ENCODE assay signal across 9 cellular contexts in genomic region chr12:91111366-91112321, GRCh38. TPM values are rescaled to one million over a fixed set of nuclear protein-coding genes. Genes with fewer than 3 reads are reported as not detected.
DNase-seq lines count a peak whose midpoint lies in the region; ATAC-seq, FAIRE-seq and TF ChIP-seq lines count a peak whose summit lies in the region.
"Had no signal": no experiment of that assay in that cellular context is flagged by ENCODE, and none has a peak within 500 bp of the region (broad histone marks: within the 10 kb centered on the region; RNA-seq: fewer than 3 reads in every experiment).

Gene LUM, minus strand, starts transcription at chr12:91111494. Its CDS starts 2,515 bp downstream, at chr12:91108979.

- peak within 1 kb of the TSS; percentile 63 for H2AFZ ChIP-seq in astrocyte (ENCODE audit: low read depth, low read length)

- H3K4me3 ChIP-seq in astrocyte (ENCODE audit: insufficient read depth, low read depth, low read length) = peak within 1 kb of the TSS; percentile 38
- peak within 1 kb of the TSS; percentile 45 to 55 for H3K4me3 ChIP-seq in kidney (ENCODE audit: low read length in 2 of 2)
- H3K4me3 ChIP-seq in skin epidermis = peak within 1 kb of the TSS in 6 of 7 experiments; percentile 4 to 30 (median 21)

- H3K4me1 Mint-ChIP-seq in astrocyte (ENCODE audit: low read depth, unreplicated experiment) = peaks cover 7% of the 10 kb centered on the region

- FAIRE-seq in astrocyte (lab: Jason Lieb, UNC) (peak; percentile 78), kidney (lab: Jason Lieb, UNC) (no peak)

- peaks cover 12% of the 10 kb centered on the region for H3K4me1 ChIP-seq in astrocyte (ENCODE audit: insufficient read depth, low read length)
- H3K4me1 ChIP-seq in kidney (ENCODE audit: control insufficient read depth in 1 of 2, insufficient read depth in 1 of 2, low read depth in 1 of 2, low read length in 2 of 2) = no peaks in the 10 kb centered on the region

- no peaks in the 10 kb centered on the region for H3K27me3 Mint-ChIP-seq in astrocyte (ENCODE audit: low read depth, unreplicated experiment)

- no peaks in the 10 kb centered on the region for H4K20me1 ChIP-seq in astrocyte (ENCODE audit: insufficient read depth, low read length)

- no peaks in the 10 kb centered on the region for H3K27me3 ChIP-seq in astrocyte (ENCODE audit: insufficient read depth, low read length)

- H3K27ac Mint-ChIP-seq in astrocyte (ENCODE audit: unreplicated experiment) = peak within 1 kb of the TSS; percentile 87

- no peak for ATAC-seq in GM18870 (IDR thresholded peaks at IDR 0.05; ENCODE audit: unreplicated experiment)
- no peak for ATAC-seq in activated CD4-positive, CD25-positive, alpha-beta regulatory T cell treated with anti-CD3 and anti-CD28 coated beads, Interleukin-2, amount 50 U/mL, for 24 hours
- ATAC-seq in HG02798 (IDR thresholded peaks at IDR 0.05; ENCODE audit: poor library complexity, unreplicated experiment) = no peak

- intact Hi-C loops in kidney (cut with DNase I) = no loop called here

- peak; percentile 75 for DNase-seq in H4 (ENCODE audit: low spot score)
- peak; percentile 79 for DNase-seq in astrocyte (ENCODE audit: low read depth)
- no peak for DNase-seq in kidney
- DNase-seq in stimulated activated naive CD4-positive, alpha-beta T cell treated with Interleukin-2 at 50 U/mL for 16 hours (lab: John Stamatoyannopoulos, UW) = no peak

- H3K9me3 ChIP-seq in astrocyte (ENCODE audit: insufficient read depth, low read depth, low read length) = no peaks in the 10 kb centered on the region
- H3K9me3 ChIP-seq in kidney (ENCODE audit: control insufficient read depth in 1 of 2, low read length in 2 of 2) = no peaks in the 10 kb centered on the region

- H3K36me3 Mint-ChIP-seq in astrocyte (ENCODE audit: low read depth, unreplicated experiment) = peaks cover 4% of the 10 kb centered on the region

- no peaks in the 10 kb centered on the region for H3K36me3 ChIP-seq in astrocyte (ENCODE audit: insufficient read depth, low read length)
- no peaks in the 10 kb centered on the region for H3K36me3 ChIP-seq in kidney (ENCODE audit: control insufficient read depth in 1 of 2, insufficient read depth in 2 of 2, low read length in 2 of 2)

- TF ChIP-seq CTCF in astrocyte (IDR thresholded peaks at IDR 0.05; ENCODE audit: insufficient read depth, low read depth, low read length) (no peak), kidney (IDR thresholded peaks at IDR 0.05; ENCODE audit: borderline replicate concordance, extremely low read depth, insufficient read depth) (no peak)

- peak within 1 kb of the TSS; percentile 89 for H3K4me3 Mint-ChIP-seq in astrocyte (ENCODE audit: unreplicated experiment)

- H3K9ac ChIP-seq in astrocyte (ENCODE audit: low read length) (peak within 1 kb of the TSS; percentile 51), kidney (ENCODE audit: low read length in 2 of 2) (no peak within 1 kb of the TSS)

- peaks cover 3% of the 10 kb centered on the region for H3K9me3 Mint-ChIP-seq in astrocyte (ENCODE audit: unreplicated experiment)

- H3K79me2 ChIP-seq in astrocyte (ENCODE audit: insufficient read depth, low read length) = no peaks in the 10 kb centered on the region

- peak within 1 kb of the TSS; percentile 73 for H3K4me2 ChIP-seq in astrocyte (ENCODE audit: low read length)

- peak within 1 kb of the TSS; percentile 1 for H3K27ac ChIP-seq in astrocyte (ENCODE audit: low read depth, low read length)
- H3K27ac ChIP-seq in kidney (ENCODE audit: low read depth in 2 of 2, low read length in 2 of 2) = peak within 1 kb of the TSS; percentile 26 to 69
- peak within 1 kb of the TSS in 16 of 21 experiments; percentile 0 to 80 (median 56) for H3K27ac ChIP-seq in skin epidermis

RNA-seq across cellular contexts. Expression of gene LUM, which starts in this region (rescaled TPM):
- total RNA-seq in H4 (2014; rRNA removed; shearing (Covaris generic)) = 485 and 703 TPM in 2 replicates
- total RNA-seq in astrocyte = 76.4 and 128 TPM in 2 replicates
- 185 TPM for total RNA-seq in kidney
- polyA plus RNA-seq in kidney (ENCODE audit: insufficient read depth, low read depth, low replicate concordance) = 102 TPM
- total RNA-seq: T-helper 1 cell treated with Interleukin-12 subunit alpha and Interleukin-12 subunit beta and Interleukin-4 antibody, amounts not matched to agents 30 ng/mL and 1 ng/mL, for 36 hours had no signal

Comparison
In these comparisons a context has a peak if more than half of its experiments do, and no peak if none do; other contexts are left out.
1. DNase-seq: peak in H4 (single experiment) and astrocyte (single experiment); none in kidney (single experiment) and stimulated activated naive CD4-positive, alpha-beta T cell treated with Interleukin-2 at 50 U/mL for 16 hours (single experiment).
2. H3K27ac ChIP-seq: peak in every context shown above with its lines; median percentile 56 in skin epidermis; 48 in kidney; 1 in astrocyte.
3. Peak in every context shown above with its lines, with median percentiles within 50 percentile points of each other: H3K4me3 ChIP-seq.